Comparison of ENCODE assay signal across 10 cellular contexts in the genomic region with DNA sequence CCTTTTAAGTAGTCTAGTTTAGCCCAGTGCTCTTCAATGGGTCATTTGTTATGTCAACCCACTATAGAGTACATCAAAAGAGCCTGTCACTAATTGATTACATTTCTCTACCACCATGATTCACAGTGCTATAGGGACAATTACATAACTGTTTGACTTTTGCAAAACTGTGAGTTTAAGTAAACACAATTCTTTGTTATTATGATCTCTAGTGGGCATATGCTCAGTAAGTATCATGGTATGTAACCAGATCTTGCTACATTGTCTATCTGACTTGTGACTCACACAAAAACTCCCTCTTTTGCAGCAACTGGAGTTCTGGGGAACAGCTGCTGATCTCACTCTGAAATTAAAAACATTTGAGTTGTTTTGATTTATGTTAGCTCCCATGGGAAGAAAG.
A peak's percentile ranks its signal among the peaks of the same experiment; 100 is the strongest.
DNase-seq lines count a peak whose midpoint lies in the region; ATAC-seq, FAIRE-seq and TF ChIP-seq lines count a peak whose summit lies in the region.
"Had no signal": no experiment of that assay in that cellular context is flagged by ENCODE, and none has a peak within 500 bp of the region (broad histone marks: within the 10 kb centered on the region; RNA-seq: fewer than 3 reads in every experiment).

No MANE protein-coding gene starts in this region.

- no peaks in the 10 kb centered on the region for H4K20me1 ChIP-seq in MM.1S (ENCODE audit: insufficient read depth, low read length)

- H3K9ac ChIP-seq in MM.1S (ENCODE audit: low read length), result no peak overlapping the region

- H3K4me3 ChIP-seq in HAP-1, result no peak overlapping the region
- no peak overlapping the region for H3K4me3 ChIP-seq in choroid plexus epithelial cell (ENCODE audit: low read depth, low read length)
- no peak overlapping the region for H3K4me3 ChIP-seq in retinal pigment epithelial cell (ENCODE audit: low read length)
- no peak overlapping the region for H3K4me3 ChIP-seq in MM.1S (ENCODE audit: low read length)

- no peaks in the 10 kb centered on the region for H3F3A ChIP-seq in MM.1S (ENCODE audit: insufficient read depth, low read length)

- no peaks in the 10 kb centered on the region for H3K27me3 ChIP-seq in HAP-1 (ENCODE audit: low read depth)
- no peaks in the 10 kb centered on the region for H3K27me3 ChIP-seq in MM.1S (replicated peaks; ENCODE audit: insufficient read depth, low read length)

- H3K27ac ChIP-seq in MM.1S (ENCODE audit: low read length), result no peak overlapping the region

- H3K9me3 ChIP-seq in HAP-1 (no peaks in the 10 kb centered on the region), MM.1S (replicated peaks; ENCODE audit: insufficient read depth, low read length) (no peaks in the 10 kb centered on the region)

- DNase-seq in HAP-1 (ENCODE audit: low spot score in 2 of 2) (peak; percentile 32 to 97), NCI-H2227 treated with DMSO at 0.1 percent for 48 hours (lab: John Stamatoyannopoulos, UW) (peak; percentile 11), choroid plexus epithelial cell (ENCODE audit: low read depth) (peak; percentile 97), retinal pigment epithelial cell (ENCODE audit: low read depth) (peak; percentile 12), MM.1S (no peak), NCI-H82 treated with DMSO at 0.1 percent for 48 hours (lab: John Stamatoyannopoulos, UW; ENCODE audit: unreplicated experiment) (no peak), RCC 7860 (ENCODE audit: low spot score) (no peak)
- DNase-seq: naive B cell had no signal

- no peak overlapping the region for H2AFZ ChIP-seq in MM.1S (ENCODE audit: low read length)

- ATAC-seq in HG03280 (IDR thresholded peaks at IDR 0.05; ENCODE audit: unreplicated experiment), result no peak

- no peak for FAIRE-seq in RCC 7860 (lab: Jason Lieb, UNC)
- FAIRE-seq: TTC549 had no signal

- H3K4me2 ChIP-seq in MM.1S (ENCODE audit: low read depth, low read length), result no peak overlapping the region

- in situ Hi-C loops in HAP-1 (cut with MboI; ENCODE audit: low sequenced_read_pairs), result no loop called here

- H3K4me1 ChIP-seq in HAP-1 (peaks cover 22% of the 10 kb centered on the region), MM.1S (ENCODE audit: low read length) (no peaks in the 10 kb centered on the region)

- no peaks in the 10 kb centered on the region for H3K79me2 ChIP-seq in MM.1S (ENCODE audit: low read length)

- H3K9me2 ChIP-seq in MM.1S (replicated peaks; ENCODE audit: insufficient read depth, low read length), result no peaks in the 10 kb centered on the region

- TF ChIP-seq CTCF in choroid plexus epithelial cell (conservative IDR thresholded peaks at IDR 0.05; ENCODE audit: low read depth, low read length) (no peak), retinal pigment epithelial cell (conservative IDR thresholded peaks at IDR 0.05; ENCODE audit: low read depth, low read length) (no peak), MM.1S (IDR thresholded peaks at IDR 0.05; ENCODE audit: low read length) (no peak)

- H3K36me3 ChIP-seq in HAP-1 (replicated peaks) (no peaks in the 10 kb centered on the region), MM.1S (replicated peaks; ENCODE audit: insufficient read depth, low read length) (no peaks in the 10 kb centered on the region)

Comparison
In these comparisons a context has a peak if more than half of its experiments do, and no peak if none do; other contexts are left out.
1. DNase-seq: peak in HAP-1 (2 of 2), NCI-H2227 treated with DMSO at 0.1 percent for 48 hours (single experiment), choroid plexus epithelial cell (single experiment) and retinal pigment epithelial cell (single experiment); none in MM.1S (single experiment), NCI-H82 treated with DMSO at 0.1 percent for 48 hours (single experiment) and RCC 7860 (single experiment).